ENCODE assay signal across 12 cellular contexts in genomic region chr5:128216860-128217531, GRCh38.
DNase-seq lines count a peak whose midpoint lies in the region; ATAC-seq and TF ChIP-seq lines count a peak whose summit lies in the region.
"Had no signal": no experiment of that assay in that cellular context is flagged by ENCODE, and none has a peak within 500 bp of the region (broad histone marks: within the 10 kb centered on the region; RNA-seq: fewer than 3 reads in every experiment).

No MANE protein-coding gene starts in this region.

- H3K4me3 ChIP-seq in osteoblast (ENCODE audit: insufficient read depth, low read length), result peak overlapping the region; percentile 12
- H3K4me3 ChIP-seq in upper lobe of right lung, result no peak overlapping the region
- H3K4me3 ChIP-seq: gastrocnemius medialis had no signal

- H3K9me3 ChIP-seq in osteoblast (ENCODE audit: low read depth, low read length) (no peaks in the 10 kb centered on the region), upper lobe of right lung (no peaks in the 10 kb centered on the region)
- H3K9me3 ChIP-seq: gastrocnemius medialis had no signal

- H3K4me1 ChIP-seq in osteoblast (ENCODE audit: insufficient read depth, low read length), result peaks cover 16% of the 10 kb centered on the region
- H3K4me1 ChIP-seq in upper lobe of right lung, result no peaks in the 10 kb centered on the region
- H3K4me1 ChIP-seq: gastrocnemius medialis had no signal

- no peaks in the 10 kb centered on the region for H3K79me2 ChIP-seq in osteoblast (ENCODE audit: insufficient read depth, low read length)

- DNase-seq in EH (ENCODE audit: low read depth) (peak; percentile 80), RPMI7951 (ENCODE audit: low read depth) (peak; percentile 57), fibroblast of peridontal ligament (ENCODE audit: extremely low read depth) (peak; percentile 89), osteoblast (ENCODE audit: insufficient read length, low spot score, missing footprints) (peak; percentile 90), activated gamma-delta T cell (lab: John Stamatoyannopoulos, UW) (no peak), upper lobe of right lung (no peak)
- no peak for DNase-seq in activated naive CD4-positive, alpha-beta T cell (lab: John Stamatoyannopoulos, UW)
- DNase-seq: activated CD4-positive, alpha-beta memory T cell treated with anti-CD3 and anti-CD28 coated beads for 36 hours; CD8-positive, alpha-beta T cell; gastrocnemius medialis; KG1 had no signal

- H3K27me3 ChIP-seq in osteoblast (ENCODE audit: insufficient read depth, low read length) (no peaks in the 10 kb centered on the region), upper lobe of right lung (no peaks in the 10 kb centered on the region)
- H3K27me3 ChIP-seq: gastrocnemius medialis had no signal

- H3K36me3 ChIP-seq in osteoblast (ENCODE audit: insufficient read depth, low read length) (no peaks in the 10 kb centered on the region), upper lobe of right lung (no peaks in the 10 kb centered on the region)
- H3K36me3 ChIP-seq: gastrocnemius medialis had no signal

- ATAC-seq in upper lobe of right lung (no peak), HG02973 (IDR thresholded peaks at IDR 0.05; ENCODE audit: unreplicated experiment) (no peak)
- ATAC-seq: CD8-positive, alpha-beta T cell had no signal

- H4K20me1 ChIP-seq in osteoblast (ENCODE audit: insufficient read depth, low read length), result no peaks in the 10 kb centered on the region

- intact Hi-C loops in upper lobe of right lung (cut with DNase I), result no loop called here

- TF ChIP-seq CTCF in osteoblast (IDR thresholded peaks at IDR 0.05; ENCODE audit: extremely low read depth, low read depth, low read length) (no peak), upper lobe of right lung (IDR thresholded peaks at IDR 0.05) (no peak)

- H3K27ac ChIP-seq in osteoblast (ENCODE audit: low read depth, low read length) (peak overlapping the region; percentile 85), upper lobe of right lung (no peak overlapping the region)
- H3K27ac ChIP-seq: gastrocnemius medialis had no signal

- H3K4me2 ChIP-seq in osteoblast (ENCODE audit: insufficient read depth, low read length), result peak overlapping the region; percentile 43

- peak overlapping the region; percentile 79 for H2AFZ ChIP-seq in osteoblast (ENCODE audit: low read length)

Comparison
In these comparisons a context has a peak if more than half of its experiments do, and no peak if none do; other contexts are left out.
1. DNase-seq: peak in EH (single experiment), RPMI7951 (single experiment), fibroblast of peridontal ligament (single experiment) and osteoblast (single experiment); none in activated gamma-delta T cell (single experiment), upper lobe of right lung (single experiment) and activated naive CD4-positive, alpha-beta T cell (0 of 4).